In the genomic region with DNA sequence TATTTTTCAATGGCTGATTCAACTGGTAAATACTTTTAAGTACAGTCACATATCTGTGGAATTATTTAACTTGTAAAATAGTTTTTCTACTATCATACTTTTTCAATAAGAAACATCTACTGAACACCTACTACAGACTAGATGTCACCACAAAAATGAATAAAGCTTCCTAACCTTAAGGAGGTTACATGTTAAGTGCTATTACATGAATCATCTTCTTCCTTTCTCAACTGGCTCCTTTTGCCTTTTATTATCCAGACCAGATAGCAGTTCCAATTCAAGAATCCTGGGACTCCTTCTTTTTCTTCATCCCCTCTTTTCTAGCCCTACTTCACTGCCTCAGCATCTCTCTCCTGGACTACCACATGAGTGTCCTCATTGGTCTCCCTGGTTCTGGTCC, we compare ENCODE assay signal across 2 cellular contexts.
TF ChIP-seq lines count a peak whose summit lies in the region.

No MANE protein-coding gene starts in this region.

TF ChIP-seq in SK-N-SH, 30 proteins besides CTCF, POLR2A, EP300 and RAD21 (continued from another document):
- TF ChIP-seq USF2 (IDR thresholded peaks at IDR 0.05; ENCODE audit: borderline replicate concordance, low read depth, low read length) (no peak), POLR2AphosphoS5 (IDR thresholded peaks at IDR 0.05; ENCODE audit: low read depth, low read length) (no peak), YY1 (IDR thresholded peaks at IDR 0.05; ENCODE audit: low read depth) (no peak), MXI1 (IDR thresholded peaks at IDR 0.05; ENCODE audit: low read depth, low read length) (no peak)

TF ChIP-seq in SK-N-SH treated with all-trans-retinoic acid at 6 μM for 48 hours, 23 proteins besides CTCF, POLR2A, EP300 and RAD21 (continued from another document):
- no peak for TF ChIP-seq ESRRG (CRISPR knock-in tag; IDR thresholded peaks at IDR 0.05)
TF ChIP-seq in SK-N-SH treated with all-trans-retinoic acid at 6 μM for 48 hours: peak in this region for 0.
